ENCODE assay signal across 1 cellular context in genomic region chr7:73667344-73668102, GRCh38.
TF ChIP-seq lines count a peak whose summit lies in the region.

TSS of gene VPS37D (plus strand) at chr7:73667831. CDS start at chr7:73667959, 128 bp downstream.

TF ChIP-seq in HepG2, 621 proteins besides CTCF, POLR2A, EP300 and RAD21 (continued from another document and continues in another):
- TF ChIP-seq, protein P1, sequence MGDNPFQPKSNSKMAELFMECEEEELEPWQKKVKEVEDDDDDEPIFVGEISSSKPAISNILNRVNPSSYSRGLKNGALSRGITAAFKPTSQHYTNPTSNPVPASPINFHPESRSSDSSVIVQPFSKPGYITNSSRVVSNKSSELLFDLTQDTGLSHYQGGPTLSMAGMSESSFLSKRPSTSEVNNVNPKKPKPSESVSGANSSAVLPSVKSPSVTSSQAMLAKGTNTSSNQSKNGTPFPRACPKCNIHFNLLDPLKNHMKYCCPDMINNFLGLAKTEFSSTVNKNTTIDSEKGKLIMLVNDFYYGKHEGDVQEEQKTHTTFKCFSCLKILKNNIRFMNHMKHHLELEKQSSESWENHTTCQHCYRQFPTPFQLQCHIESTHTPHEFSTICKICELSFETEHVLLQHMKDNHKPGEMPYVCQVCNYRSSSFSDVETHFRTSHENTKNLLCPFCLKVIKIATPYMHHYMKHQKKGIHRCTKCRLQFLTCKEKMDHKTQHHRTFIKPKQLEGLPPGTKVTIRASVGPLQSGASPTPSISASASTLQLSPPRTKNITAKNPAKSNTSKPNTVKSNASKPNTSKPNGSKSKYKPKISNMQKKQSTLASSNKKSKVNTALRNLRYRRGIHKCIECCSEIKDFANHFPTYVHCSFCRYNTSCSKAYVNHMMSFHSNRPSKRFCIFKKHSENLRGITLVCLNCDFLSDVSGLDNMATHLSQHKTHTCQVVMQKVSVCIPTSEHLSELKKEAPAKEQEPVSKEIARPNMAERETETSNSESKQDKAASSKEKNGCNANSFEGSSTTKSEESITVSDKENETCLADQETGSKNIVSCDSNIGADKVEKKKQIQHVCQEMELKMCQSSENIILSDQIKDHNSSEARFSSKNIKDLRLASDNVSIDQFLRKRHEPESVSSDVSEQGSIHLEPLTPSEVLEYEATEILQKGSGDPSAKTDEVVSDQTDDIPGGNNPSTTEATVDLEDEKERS (CRISPR knock-in tag; IDR thresholded peaks at IDR 0.05): no peak
- TF ChIP-seq, protein P2, sequence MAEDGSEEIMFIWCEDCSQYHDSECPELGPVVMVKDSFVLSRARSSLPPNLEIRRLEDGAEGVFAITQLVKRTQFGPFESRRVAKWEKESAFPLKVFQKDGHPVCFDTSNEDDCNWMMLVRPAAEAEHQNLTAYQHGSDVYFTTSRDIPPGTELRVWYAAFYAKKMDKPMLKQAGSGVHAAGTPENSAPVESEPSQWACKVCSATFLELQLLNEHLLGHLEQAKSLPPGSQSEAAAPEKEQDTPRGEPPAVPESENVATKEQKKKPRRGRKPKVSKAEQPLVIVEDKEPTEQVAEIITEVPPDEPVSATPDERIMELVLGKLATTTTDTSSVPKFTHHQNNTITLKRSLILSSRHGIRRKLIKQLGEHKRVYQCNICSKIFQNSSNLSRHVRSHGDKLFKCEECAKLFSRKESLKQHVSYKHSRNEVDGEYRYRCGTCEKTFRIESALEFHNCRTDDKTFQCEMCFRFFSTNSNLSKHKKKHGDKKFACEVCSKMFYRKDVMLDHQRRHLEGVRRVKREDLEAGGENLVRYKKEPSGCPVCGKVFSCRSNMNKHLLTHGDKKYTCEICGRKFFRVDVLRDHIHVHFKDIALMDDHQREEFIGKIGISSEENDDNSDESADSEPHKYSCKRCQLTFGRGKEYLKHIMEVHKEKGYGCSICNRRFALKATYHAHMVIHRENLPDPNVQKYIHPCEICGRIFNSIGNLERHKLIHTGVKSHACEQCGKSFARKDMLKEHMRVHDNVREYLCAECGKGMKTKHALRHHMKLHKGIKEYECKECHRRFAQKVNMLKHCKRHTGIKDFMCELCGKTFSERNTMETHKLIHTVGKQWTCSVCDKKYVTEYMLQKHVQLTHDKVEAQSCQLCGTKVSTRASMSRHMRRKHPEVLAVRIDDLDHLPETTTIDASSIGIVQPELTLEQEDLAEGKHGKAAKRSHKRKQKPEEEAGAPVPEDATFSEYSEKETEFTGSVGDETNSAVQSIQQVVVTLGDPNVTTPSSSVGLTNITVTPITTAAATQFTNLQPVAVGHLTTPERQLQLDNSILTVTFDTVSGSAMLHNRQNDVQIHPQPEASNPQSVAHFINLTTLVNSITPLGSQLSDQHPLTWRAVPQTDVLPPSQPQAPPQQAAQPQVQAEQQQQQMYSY (CRISPR knock-in tag; IDR thresholded peaks at IDR 0.05): peak; percentile 98
- TF ChIP-seq ZNF792 (CRISPR knock-in tag; IDR thresholded peaks at IDR 0.05) (no peak), ZFP37 (CRISPR knock-in tag; IDR thresholded peaks at IDR 0.05; ENCODE audit: borderline replicate concordance) (no peak), HCFC1 (IDR thresholded peaks at IDR 0.05; ENCODE audit: low read depth, low read length) (no peak), KDM3A (CRISPR knock-in tag; IDR thresholded peaks at IDR 0.05; ENCODE audit: low read depth) (no peak), ZNF660 (CRISPR knock-in tag; IDR thresholded peaks at IDR 0.05; ENCODE audit: borderline replicate concordance, low read depth) (no peak), THYN1 (CRISPR knock-in tag; IDR thresholded peaks at IDR 0.05; ENCODE audit: borderline replicate concordance, low read depth) (no peak), ELF3 (CRISPR knock-in tag; IDR thresholded peaks at IDR 0.05) (peak; percentile 47; the same call in 1 of the 2 replicates), IRF2 (CRISPR knock-in tag; IDR thresholded peaks at IDR 0.05) (0 out of 2 replicates have a peak, but pooled peaks have one; percentile 21), YEATS2 (CRISPR knock-in tag; IDR thresholded peaks at IDR 0.05; ENCODE audit: borderline replicate concordance) (no peak), HNRNPUL1 (IDR thresholded peaks at IDR 0.05; ENCODE audit: low read depth, low read length) (no peak), SRF (IDR thresholded peaks at IDR 0.05; ENCODE audit: low read depth, low read length) (0 out of 2 replicates have a peak, but pooled peaks have one; percentile 18), BRCA1 (CRISPR knock-in tag; IDR thresholded peaks at IDR 0.05) (no peak), NFATC3 (CRISPR knock-in tag; IDR thresholded peaks at IDR 0.05) (no peak), FOXK2 (IDR thresholded peaks at IDR 0.05) (no peak), NPAS2 (CRISPR knock-in tag; IDR thresholded peaks at IDR 0.05; ENCODE audit: borderline replicate concordance) (no peak), ZNF691 (CRISPR knock-in tag; IDR thresholded peaks at IDR 0.05; ENCODE audit: borderline replicate concordance, low read depth) (no peak), ZNF234 (CRISPR knock-in tag; conservative IDR thresholded peaks at IDR 0.05) (no peak), KLF6 (CRISPR knock-in tag; IDR thresholded peaks at IDR 0.05) (0 out of 2 replicates have a peak, but pooled peaks have one; percentile 38), THAP11 (CRISPR knock-in tag; IDR thresholded peaks at IDR 0.05) (no peak; the same call in 1 of the 2 replicates), ZBTB7B (CRISPR knock-in tag; IDR thresholded peaks at IDR 0.05) (no peak), ZNF337 (CRISPR knock-in tag; IDR thresholded peaks at IDR 0.05; ENCODE audit: borderline replicate concordance, low read depth) (no peak), ZNF383 (CRISPR knock-in tag; IDR thresholded peaks at IDR 0.05; ENCODE audit: borderline replicate concordance) (no peak), TCF7L2 (IDR thresholded peaks at IDR 0.05; ENCODE audit: low read depth, low read length) (no peak), GATAD2A (CRISPR knock-in tag; IDR thresholded peaks at IDR 0.05) (no peak), ETV6 (CRISPR knock-in tag; conservative IDR thresholded peaks at IDR 0.05) (no peak), ZNF256 (CRISPR knock-in tag; conservative IDR thresholded peaks at IDR 0.05) (no peak), ZKSCAN8 (CRISPR knock-in tag; IDR thresholded peaks at IDR 0.05; ENCODE audit: borderline replicate concordance) (no peak), TOPORS (CRISPR knock-in tag; IDR thresholded peaks at IDR 0.05) (no peak)
- TF ChIP-seq, protein P3, sequence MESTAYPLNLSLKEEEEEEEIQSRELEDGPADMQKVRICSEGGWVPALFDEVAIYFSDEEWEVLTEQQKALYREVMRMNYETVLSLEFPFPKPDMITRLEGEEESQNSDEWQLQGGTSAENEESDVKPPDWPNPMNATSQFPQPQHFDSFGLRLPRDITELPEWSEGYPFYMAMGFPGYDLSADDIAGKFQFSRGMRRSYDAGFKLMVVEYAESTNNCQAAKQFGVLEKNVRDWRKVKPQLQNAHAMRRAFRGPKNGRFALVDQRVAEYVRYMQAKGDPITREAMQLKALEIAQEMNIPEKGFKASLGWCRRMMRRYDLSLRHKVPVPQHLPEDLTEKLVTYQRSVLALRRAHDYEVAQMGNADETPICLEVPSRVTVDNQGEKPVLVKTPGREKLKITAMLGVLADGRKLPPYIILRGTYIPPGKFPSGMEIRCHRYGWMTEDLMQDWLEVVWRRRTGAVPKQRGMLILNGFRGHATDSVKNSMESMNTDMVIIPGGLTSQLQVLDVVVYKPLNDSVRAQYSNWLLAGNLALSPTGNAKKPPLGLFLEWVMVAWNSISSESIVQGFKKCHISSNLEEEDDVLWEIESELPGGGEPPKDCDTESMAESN (CRISPR knock-in tag; conservative IDR thresholded peaks at IDR 0.05): no peak
- TF ChIP-seq, protein P4, sequence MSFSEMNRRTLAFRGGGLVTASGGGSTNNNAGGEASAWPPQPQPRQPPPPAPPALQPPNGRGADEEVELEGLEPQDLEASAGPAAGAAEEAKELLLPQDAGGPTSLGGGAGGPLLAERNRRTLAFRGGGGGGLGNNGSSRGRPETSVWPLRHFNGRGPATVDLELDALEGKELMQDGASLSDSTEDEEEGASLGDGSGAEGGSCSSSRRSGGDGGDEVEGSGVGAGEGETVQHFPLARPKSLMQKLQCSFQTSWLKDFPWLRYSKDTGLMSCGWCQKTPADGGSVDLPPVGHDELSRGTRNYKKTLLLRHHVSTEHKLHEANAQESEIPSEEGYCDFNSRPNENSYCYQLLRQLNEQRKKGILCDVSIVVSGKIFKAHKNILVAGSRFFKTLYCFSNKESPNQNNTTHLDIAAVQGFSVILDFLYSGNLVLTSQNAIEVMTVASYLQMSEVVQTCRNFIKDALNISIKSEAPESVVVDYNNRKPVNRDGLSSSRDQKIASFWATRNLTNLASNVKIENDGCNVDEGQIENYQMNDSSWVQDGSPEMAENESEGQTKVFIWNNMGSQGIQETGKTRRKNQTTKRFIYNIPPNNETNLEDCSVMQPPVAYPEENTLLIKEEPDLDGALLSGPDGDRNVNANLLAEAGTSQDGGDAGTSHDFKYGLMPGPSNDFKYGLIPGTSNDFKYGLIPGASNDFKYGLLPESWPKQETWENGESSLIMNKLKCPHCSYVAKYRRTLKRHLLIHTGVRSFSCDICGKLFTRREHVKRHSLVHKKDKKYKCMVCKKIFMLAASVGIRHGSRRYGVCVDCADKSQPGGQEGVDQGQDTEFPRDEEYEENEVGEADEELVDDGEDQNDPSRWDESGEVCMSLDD (CRISPR knock-in tag; IDR thresholded peaks at IDR 0.05; ENCODE audit: borderline replicate concordance): peak; percentile 95
- TF ChIP-seq, protein P5, sequence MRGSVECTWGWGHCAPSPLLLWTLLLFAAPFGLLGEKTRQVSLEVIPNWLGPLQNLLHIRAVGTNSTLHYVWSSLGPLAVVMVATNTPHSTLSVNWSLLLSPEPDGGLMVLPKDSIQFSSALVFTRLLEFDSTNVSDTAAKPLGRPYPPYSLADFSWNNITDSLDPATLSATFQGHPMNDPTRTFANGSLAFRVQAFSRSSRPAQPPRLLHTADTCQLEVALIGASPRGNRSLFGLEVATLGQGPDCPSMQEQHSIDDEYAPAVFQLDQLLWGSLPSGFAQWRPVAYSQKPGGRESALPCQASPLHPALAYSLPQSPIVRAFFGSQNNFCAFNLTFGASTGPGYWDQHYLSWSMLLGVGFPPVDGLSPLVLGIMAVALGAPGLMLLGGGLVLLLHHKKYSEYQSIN (CRISPR knock-in tag; IDR thresholded peaks at IDR 0.05; ENCODE audit: borderline replicate concordance): no peak
- TF ChIP-seq, protein P6, sequence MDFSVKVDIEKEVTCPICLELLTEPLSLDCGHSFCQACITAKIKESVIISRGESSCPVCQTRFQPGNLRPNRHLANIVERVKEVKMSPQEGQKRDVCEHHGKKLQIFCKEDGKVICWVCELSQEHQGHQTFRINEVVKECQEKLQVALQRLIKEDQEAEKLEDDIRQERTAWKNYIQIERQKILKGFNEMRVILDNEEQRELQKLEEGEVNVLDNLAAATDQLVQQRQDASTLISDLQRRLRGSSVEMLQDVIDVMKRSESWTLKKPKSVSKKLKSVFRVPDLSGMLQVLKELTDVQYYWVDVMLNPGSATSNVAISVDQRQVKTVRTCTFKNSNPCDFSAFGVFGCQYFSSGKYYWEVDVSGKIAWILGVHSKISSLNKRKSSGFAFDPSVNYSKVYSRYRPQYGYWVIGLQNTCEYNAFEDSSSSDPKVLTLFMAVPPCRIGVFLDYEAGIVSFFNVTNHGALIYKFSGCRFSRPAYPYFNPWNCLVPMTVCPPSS (IDR thresholded peaks at IDR 0.05): no peak
- TF ChIP-seq, protein P7, sequence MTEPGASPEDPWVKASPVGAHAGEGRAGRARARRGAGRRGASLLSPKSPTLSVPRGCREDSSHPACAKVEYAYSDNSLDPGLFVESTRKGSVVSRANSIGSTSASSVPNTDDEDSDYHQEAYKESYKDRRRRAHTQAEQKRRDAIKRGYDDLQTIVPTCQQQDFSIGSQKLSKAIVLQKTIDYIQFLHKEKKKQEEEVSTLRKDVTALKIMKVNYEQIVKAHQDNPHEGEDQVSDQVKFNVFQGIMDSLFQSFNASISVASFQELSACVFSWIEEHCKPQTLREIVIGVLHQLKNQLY (CRISPR knock-in tag; IDR thresholded peaks at IDR 0.05): no peak
